8 cellular contexts compared by ENCODE assay signal in genomic region chr3:45210308-45211038, GRCh38. TPM values are rescaled to one million over a fixed set of nuclear protein-coding genes. Genes with fewer than 3 reads are reported as not detected.
DNase-seq lines count a peak whose midpoint lies in the region; ATAC-seq and TF ChIP-seq lines count a peak whose summit lies in the region.

No MANE protein-coding gene starts in this region.

- H3K27ac Mint-ChIP-seq in activated CD4-positive, alpha-beta T cell treated with anti-CD3 and anti-CD28 coated beads, Interleukin-2, amount 10 ng/mL, durations not matched to agents 7 days and 5 days, result no peak overlapping the region

- peaks cover 29% of the 10 kb centered on the region for H3K27me3 Mint-ChIP-seq in activated CD4-positive, alpha-beta T cell treated with anti-CD3 and anti-CD28 coated beads, Interleukin-2, amount 10 ng/mL, durations not matched to agents 7 days and 5 days

- H3K9me3 Mint-ChIP-seq in activated CD4-positive, alpha-beta T cell treated with anti-CD3 and anti-CD28 coated beads, Interleukin-2, amount 10 ng/mL, durations not matched to agents 7 days and 5 days, result no peaks in the 10 kb centered on the region

- intact Hi-C loops in colonic mucosa (cut with DNase I) (loop anchor here (2.0 kb wide), 1 partner anchor 174 kb away; no protein-coding TSS in a partner anchor), lower lobe of right lung (cut with DNase I) (no loop called here)

- H3K36me3 Mint-ChIP-seq in activated CD4-positive, alpha-beta T cell treated with anti-CD3 and anti-CD28 coated beads, Interleukin-2, amount 10 ng/mL, durations not matched to agents 7 days and 5 days (ENCODE audit: low read depth), result peaks cover 2% of the 10 kb centered on the region

- H3K27ac ChIP-seq in colonic mucosa, result no peak overlapping the region
- H3K27ac ChIP-seq in lower lobe of right lung, result no peak overlapping the region

- peak; percentile 96 to 99 for ATAC-seq in lower lobe of right lung
- no peak for ATAC-seq in GM18909 (IDR thresholded peaks at IDR 0.05; ENCODE audit: poor library complexity, unreplicated experiment)

- no peaks in the 10 kb centered on the region for H3K4me1 ChIP-seq in colonic mucosa
- peaks cover 12% of the 10 kb centered on the region for H3K4me1 ChIP-seq in lower lobe of right lung

- H3K9ac ChIP-seq in colonic mucosa (ENCODE audit: low read depth in 2 of 2, low read length in 2 of 2), result no peak overlapping the region

- H3K9me3 ChIP-seq in colonic mucosa (no peaks in the 10 kb centered on the region), lower lobe of right lung (no peaks in the 10 kb centered on the region)

- no peak overlapping the region for H3K4me3 ChIP-seq in GM12875 (ENCODE audit: low read depth, low read length)
- H3K4me3 ChIP-seq in colonic mucosa, result no peak overlapping the region
- H3K4me3 ChIP-seq in lower lobe of right lung, result no peak overlapping the region

- no peak overlapping the region for H3K4me3 Mint-ChIP-seq in activated CD4-positive, alpha-beta T cell treated with anti-CD3 and anti-CD28 coated beads, Interleukin-2, amount 10 ng/mL, durations not matched to agents 7 days and 5 days

- POLR2A ChIA-PET in activated CD4-positive, alpha-beta T cell treated with anti-CD3 and anti-CD28 coated beads, Interleukin-2, amount 10 ng/mL, durations not matched to agents 7 days and 5 days (lab: Charles Lee), result interaction anchor here (0.6 to 1.0 kb wide), 2 partner anchors 169 to 170 kb away, joined by 3 read pairs; no protein-coding TSS in a partner anchor

- CTCF ChIA-PET in activated CD4-positive, alpha-beta T cell treated with anti-CD3 and anti-CD28 coated beads, Interleukin-2, amount 10 ng/mL, durations not matched to agents 7 days and 5 days (lab: Charles Lee), result interaction anchor here (0.6 to 8.2 kb wide), 29 partner anchors 9 to 650 kb away, joined by 3 to 103 read pairs (median 4); no protein-coding TSS in a partner anchor

- H3K36me3 ChIP-seq in colonic mucosa (no peaks in the 10 kb centered on the region), lower lobe of right lung (no peaks in the 10 kb centered on the region)

- peaks cover 44% of the 10 kb centered on the region for H3K4me1 Mint-ChIP-seq in activated CD4-positive, alpha-beta T cell treated with anti-CD3 and anti-CD28 coated beads, Interleukin-2, amount 10 ng/mL, durations not matched to agents 7 days and 5 days

- no peaks in the 10 kb centered on the region for H3K27me3 ChIP-seq in colonic mucosa
- H3K27me3 ChIP-seq in lower lobe of right lung (ENCODE audit: low read depth), result no peaks in the 10 kb centered on the region

- peak; percentile 59 for DNase-seq in NCI-H226
- DNase-seq in activated CD4-positive, alpha-beta T cell treated with anti-CD3 and anti-CD28 coated beads, Interleukin-2, amount 10 ng/mL, durations not matched to agents 7 days and 5 days, result peak; percentile 85
- peak; percentile 89 for DNase-seq in colonic mucosa
- peak; percentile 89 for DNase-seq in lower lobe of right lung
- DNase-seq in stimulated activated CD8-positive, alpha-beta memory T cell treated with anti-CD3 and anti-CD28 coated beads, Interleukin-12 subunit alpha, Interleukin-12 subunit beta, amount 100 ng/mL, for 24 hours (ENCODE audit: extremely low read depth), result peak; percentile 51
- DNase-seq in NCI-H1092 treated with DMSO at 0.1 percent for 48 hours (lab: John Stamatoyannopoulos, UW), result no peak

- TF ChIP-seq CTCF in GM12875 (IDR thresholded peaks at IDR 0.05; ENCODE audit: borderline replicate concordance, insufficient read depth, low read depth, low read length), result peak; percentile 77
- peak; percentile 72 for TF ChIP-seq CTCF in colonic mucosa (IDR thresholded peaks at IDR 0.05)
- peak; percentile 74 for TF ChIP-seq CTCF in lower lobe of right lung (IDR thresholded peaks at IDR 0.05)

RNA-seq across cellular contexts. Expression of gene TMEM158, which starts 15.6 kb away (rescaled TPM):
- under 1 TPM; 0.54 to 0.55 TPM for total RNA-seq in activated CD4-positive, alpha-beta T cell treated with anti-CD3 and anti-CD28 coated beads, Interleukin-2, amount 10 ng/mL, durations not matched to agents 7 days and 5 days
- total RNA-seq in colonic mucosa, result 1 to 10 TPM; 2.3 to 8.2 TPM
- total RNA-seq in lower lobe of right lung, result 0.80 TPM
